21 cellular contexts compared by ENCODE assay signal in the genomic region with DNA sequence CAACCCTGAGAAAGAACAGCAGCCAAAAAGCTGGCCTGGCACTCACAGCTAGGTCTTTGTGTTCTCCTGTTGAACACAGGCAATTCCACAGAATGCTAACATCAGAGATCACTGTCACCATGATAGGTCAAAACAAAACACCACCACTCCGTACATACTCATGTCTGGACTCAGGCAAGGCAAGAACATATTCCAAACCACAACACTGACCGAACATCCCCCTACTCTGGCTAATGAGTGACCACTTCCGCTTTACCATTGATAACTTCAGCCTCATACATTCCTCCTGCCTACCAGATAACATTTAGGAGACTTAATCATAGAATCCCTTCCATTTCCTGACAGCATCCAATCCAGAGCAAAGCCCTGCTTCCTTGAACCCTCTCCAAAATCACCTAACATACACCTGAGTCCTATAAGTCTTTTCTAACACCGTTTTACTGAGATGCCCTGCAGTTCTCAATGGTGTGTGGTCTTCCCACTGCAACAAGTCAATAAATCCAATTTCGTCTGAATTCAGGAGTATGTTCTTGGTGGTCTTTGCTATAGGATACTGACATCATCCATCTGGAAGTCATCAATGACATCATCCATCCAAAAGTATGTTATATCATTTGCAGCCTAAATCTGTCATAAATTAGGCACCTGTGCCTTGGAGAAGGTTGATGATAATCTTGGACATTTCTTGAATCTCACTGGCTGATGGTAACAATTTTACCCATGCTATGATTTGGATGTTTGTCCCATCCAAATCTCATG.
"Had no signal": no experiment of that assay in that cellular context is flagged by ENCODE, and none has a peak within 500 bp of the region (broad histone marks: within the 10 kb centered on the region; RNA-seq: fewer than 3 reads in every experiment).

No MANE protein-coding gene starts in this region.

- H3K27me3 Mint-ChIP-seq: activated B cell treated with CpG ODN at 0.5 μM for 24 hours; activated CD4-positive, alpha-beta memory T cell treated with anti-CD3 and anti-CD28 coated beads for 36 hours; activated CD4-positive, alpha-beta T cell treated with anti-CD3 and anti-CD28 coated beads for 36 hours; activated naive CD4-positive, alpha-beta T cell treated with anti-CD3 and anti-CD28 coated beads, Interleukin-2, amount 50 U/mL, for 24 hours; dendritic cell treated with granulocyte-macrophage colony-stimulating factor and Interleukin-4, amounts not matched to agents 40 ng/mL and 50 ng/mL, for 4 days; naive thymus-derived CD8-positive, alpha-beta T cell had no signal

- ATAC-seq: activated CD4-positive, alpha-beta T cell treated with anti-CD3 and anti-CD28 coated beads for 36 hours; body of pancreas; foreskin keratinocyte; left ventricle myocardium superior; naive thymus-derived CD8-positive, alpha-beta T cell; stimulated activated naive CD8-positive, alpha-beta T cell treated with anti-CD3 and anti-CD28 coated beads, Interleukin-15, Interleukin-2, amounts not matched to agents 100 U/mL and 50 U/mL, for 24 hours had no signal

- H3K4me1 ChIP-seq: body of pancreas, foreskin keratinocyte, prostate gland, right atrium auricular region had no signal

- H3K36me3 ChIP-seq: ovary, prostate gland had no signal

- H3K4me1 Mint-ChIP-seq: activated B cell treated with CpG ODN at 0.5 μM for 24 hours; activated CD4-positive, alpha-beta T cell treated with anti-CD3 and anti-CD28 coated beads for 36 hours; activated naive CD4-positive, alpha-beta T cell treated with anti-CD3 and anti-CD28 coated beads, Interleukin-2, amount 50 U/mL, for 24 hours; mesothelial cell of epicardium had no signal

- DNase-seq: activated B cell treated with CpG ODN at 0.5 μM for 24 hours; activated CD4-positive, alpha-beta memory T cell treated with anti-CD3 and anti-CD28 coated beads for 36 hours; activated CD4-positive, alpha-beta T cell treated with anti-CD3 and anti-CD28 coated beads for 36 hours; activated gamma-delta T cell treated with Interleukin-2 at 50 U/mL for 16 hours; body of pancreas; effector CD8-positive, alpha-beta T cell; foreskin keratinocyte; hypothalamus; left ventricle myocardium superior; mammary epithelial cell; naive thymus-derived CD8-positive, alpha-beta T cell; ovary; stimulated activated CD4-positive, alpha-beta T cell treated with anti-CD3 and anti-CD28 coated beads, Interleukin-4, amount 100 ng/mL, for 24 hours; stimulated activated naive CD8-positive, alpha-beta T cell treated with anti-CD3 and anti-CD28 coated beads, Interleukin-15, Interleukin-2, amounts not matched to agents 100 U/mL and 50 U/mL, for 24 hours; T-helper 9 cell had no signal

- H3K9me3 Mint-ChIP-seq: activated B cell treated with CpG ODN at 0.5 μM for 24 hours; activated CD4-positive, alpha-beta memory T cell treated with anti-CD3 and anti-CD28 coated beads for 36 hours; activated naive CD4-positive, alpha-beta T cell treated with anti-CD3 and anti-CD28 coated beads, Interleukin-2, amount 50 U/mL, for 24 hours; dendritic cell treated with granulocyte-macrophage colony-stimulating factor and Interleukin-4, amounts not matched to agents 40 ng/mL and 50 ng/mL, for 4 days; mesothelial cell of epicardium; naive thymus-derived CD8-positive, alpha-beta T cell had no signal

- H3K27me3 ChIP-seq: body of pancreas, foreskin keratinocyte, right atrium auricular region, tibial nerve had no signal

- H3K9me3 ChIP-seq: body of pancreas, ovary, prostate gland, right atrium auricular region, tibial nerve had no signal

- H3K4me3 Mint-ChIP-seq: activated B cell treated with CpG ODN at 0.5 μM for 24 hours; activated CD4-positive, alpha-beta memory T cell treated with anti-CD3 and anti-CD28 coated beads for 36 hours; activated CD4-positive, alpha-beta T cell treated with anti-CD3 and anti-CD28 coated beads for 36 hours; activated naive CD4-positive, alpha-beta T cell treated with anti-CD3 and anti-CD28 coated beads, Interleukin-2, amount 50 U/mL, for 24 hours; dendritic cell treated with granulocyte-macrophage colony-stimulating factor and Interleukin-4, amounts not matched to agents 40 ng/mL and 50 ng/mL, for 4 days; mesothelial cell of epicardium; naive thymus-derived CD8-positive, alpha-beta T cell had no signal

- H3K4me3 ChIP-seq: body of pancreas, ovary, prostate gland, right atrium auricular region, tibial nerve had no signal

- H3K27ac ChIP-seq: body of pancreas, foreskin keratinocyte, ovary, prostate gland, right atrium auricular region, tibial nerve had no signal

- H3K27ac Mint-ChIP-seq: activated B cell treated with CpG ODN at 0.5 μM for 24 hours; activated CD4-positive, alpha-beta memory T cell treated with anti-CD3 and anti-CD28 coated beads for 36 hours; activated CD4-positive, alpha-beta T cell treated with anti-CD3 and anti-CD28 coated beads for 36 hours; activated naive CD4-positive, alpha-beta T cell treated with anti-CD3 and anti-CD28 coated beads, Interleukin-2, amount 50 U/mL, for 24 hours; dendritic cell treated with granulocyte-macrophage colony-stimulating factor and Interleukin-4, amounts not matched to agents 40 ng/mL and 50 ng/mL, for 4 days; mesothelial cell of epicardium had no signal
